In the genomic region with DNA sequence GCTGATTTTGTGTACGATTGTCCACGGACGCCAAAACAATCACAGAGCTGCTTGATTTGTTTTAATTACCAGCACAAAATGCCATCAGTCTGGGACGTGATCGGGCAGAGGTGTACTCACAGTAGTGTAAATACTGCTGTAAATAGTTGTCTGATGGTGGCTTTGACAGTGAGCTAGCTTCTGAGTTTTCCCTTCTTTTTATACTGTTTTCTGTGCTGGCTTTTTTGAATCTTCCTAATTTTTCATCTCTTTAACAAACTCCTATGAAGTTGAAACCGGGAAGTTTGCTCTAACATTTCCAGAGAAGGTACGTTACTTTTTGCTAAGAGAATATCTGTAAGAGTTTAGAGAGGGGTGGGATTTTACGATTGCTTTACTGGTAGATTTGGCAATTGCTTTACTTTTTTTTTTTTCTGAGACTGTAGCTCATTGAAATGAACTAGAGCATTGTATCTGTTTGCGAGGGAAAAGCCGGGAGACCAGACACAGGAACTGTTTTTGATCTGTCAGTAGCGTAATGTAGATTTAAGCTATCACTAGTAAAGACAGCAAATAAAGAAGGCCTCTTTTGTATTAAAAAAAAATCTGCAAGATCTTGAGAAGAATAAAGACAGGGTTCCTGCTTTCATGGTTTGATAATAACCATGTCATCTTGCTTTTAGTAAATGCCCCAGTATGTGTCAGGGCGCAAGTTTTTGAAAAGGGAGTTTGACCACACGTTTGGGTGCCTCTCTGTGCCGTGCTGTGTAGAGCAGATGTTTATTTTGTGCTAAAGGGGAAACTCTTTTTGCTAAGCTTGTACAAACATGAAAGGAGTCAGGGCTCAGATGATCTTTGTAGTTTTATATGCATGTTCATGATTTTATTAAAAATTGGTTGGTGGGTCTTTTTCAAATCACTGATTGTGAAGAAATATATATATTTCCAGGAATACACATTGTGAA, we compare ENCODE assay signal across 1 cellular context.
TF ChIP-seq lines count a peak whose summit lies in the region.

No MANE protein-coding gene starts in this region.

TF ChIP-seq in liver, 16 proteins besides CTCF, POLR2A, EP300 and RAD21 (continued from another document):
- TF ChIP-seq REST (IDR thresholded peaks at IDR 0.05) (peak; percentile 17), GABPA (IDR thresholded peaks at IDR 0.05 in 1 of 2, conservative IDR thresholded peaks at IDR 0.05 in 1 of 2) (no peak), ATF3 (IDR thresholded peaks at IDR 0.05) (no peak), RXRA (IDR thresholded peaks at IDR 0.05) (peak in 1 of 2 donors; percentile 33), TAF1 (conservative IDR thresholded peaks at IDR 0.05) (no peak), NR2F2 (IDR thresholded peaks at IDR 0.05) (no peak), JUND (IDR thresholded peaks at IDR 0.05) (no peak), YY1 (IDR thresholded peaks at IDR 0.05) (peak; percentile 11)
